ENCODE assay signal across 18 cellular contexts in genomic region chr4:126958482-126958881, GRCh38.
DNase-seq lines count a peak whose midpoint lies in the region; ATAC-seq and TF ChIP-seq lines count a peak whose summit lies in the region.
"Had no signal": no experiment of that assay in that cellular context is flagged by ENCODE, and none has a peak within 500 bp of the region (broad histone marks: within the 10 kb centered on the region; RNA-seq: fewer than 3 reads in every experiment).

No MANE protein-coding gene starts in this region.

- H3K36me3 ChIP-seq in GM23338 (ENCODE audit: insufficient read depth) = no peaks in the 10 kb centered on the region
- H3K36me3 ChIP-seq: BE2C; BLaER1 treated with 17β-estradiol and CSF1 and Interleukin-3, amounts not matched to agents 10 nM and 100 nM; HAP-1 had no signal

- no peaks in the 10 kb centered on the region for H3K27me3 Mint-ChIP-seq in GM23338 (ENCODE audit: insufficient read depth, low read depth, poor library complexity)
- H3K27me3 Mint-ChIP-seq in stimulated activated memory B cell treated with anti-CD40 and anti-IgM and Interleukin-4, amounts not matched to agents 10 μg/mL and 1 μg/mL and 100 μg/mL, for 72 hours = no peaks in the 10 kb centered on the region
- H3K27me3 Mint-ChIP-seq: CD4-positive, alpha-beta T cell had no signal

- H2AFZ ChIP-seq in GM23338 = no peak overlapping the region

- peaks cover 6% of the 10 kb centered on the region; the same call in 1 of the 2 replicates for H3K4me1 ChIP-seq in GM23338 (ENCODE audit: insufficient read depth)
- H3K4me1 ChIP-seq: BE2C; BLaER1 treated with 17β-estradiol and CSF1 and Interleukin-3, amounts not matched to agents 10 nM and 100 nM had no signal

- H3K4me3 Mint-ChIP-seq in GM23338 = no peak overlapping the region
- no peak overlapping the region for H3K4me3 Mint-ChIP-seq in stimulated activated memory B cell treated with anti-CD40 and anti-IgM and Interleukin-4, amounts not matched to agents 10 μg/mL and 1 μg/mL and 100 μg/mL, for 72 hours
- H3K4me3 Mint-ChIP-seq: CD14-positive monocyte; CD4-positive, alpha-beta T cell; CD8-positive, alpha-beta memory T cell; HFFc6 had no signal

- no peaks in the 10 kb centered on the region for H3K79me2 ChIP-seq in GM23338 (replicated peaks; ENCODE audit: insufficient read depth)

- no peak overlapping the region for H3K27ac ChIP-seq in GM23338 (ENCODE audit: low read depth)
- H3K27ac ChIP-seq: BLaER1 treated with 17β-estradiol and CSF1 and Interleukin-3, amounts not matched to agents 10 nM and 100 nM had no signal

- peaks cover 12% of the 10 kb centered on the region for H3K4me1 Mint-ChIP-seq in GM23338
- H3K4me1 Mint-ChIP-seq in stimulated activated memory B cell treated with anti-CD40 and anti-IgM and Interleukin-4, amounts not matched to agents 10 μg/mL and 1 μg/mL and 100 μg/mL, for 72 hours = no peaks in the 10 kb centered on the region
- H3K4me1 Mint-ChIP-seq: CD14-positive monocyte; CD8-positive, alpha-beta memory T cell had no signal

- H3K27ac Mint-ChIP-seq in GM23338 = peak overlapping the region; percentile 68; the same call in 1 of the 2 replicates
- no peak overlapping the region for H3K27ac Mint-ChIP-seq in stimulated activated memory B cell treated with anti-CD40 and anti-IgM and Interleukin-4, amounts not matched to agents 10 μg/mL and 1 μg/mL and 100 μg/mL, for 72 hours
- H3K27ac Mint-ChIP-seq: CD14-positive monocyte; CD4-positive, alpha-beta T cell; CD8-positive, alpha-beta memory T cell; HFFc6 had no signal

- no peak overlapping the region for H3K4me3 ChIP-seq in GM23338
- H3K4me3 ChIP-seq: BLaER1 treated with 17β-estradiol and CSF1 and Interleukin-3, amounts not matched to agents 10 nM and 100 nM; HAP-1 had no signal

- no peaks in the 10 kb centered on the region for H4K20me1 ChIP-seq in GM23338 (replicated peaks; ENCODE audit: insufficient read depth)
- H4K20me1 ChIP-seq: BLaER1 treated with 17β-estradiol and CSF1 and Interleukin-3, amounts not matched to agents 10 nM and 100 nM had no signal

- H3K9me2 ChIP-seq in GM23338 (ENCODE audit: insufficient read depth) = no peaks in the 10 kb centered on the region

- no peak for DNase-seq in GM23338 (ENCODE audit: low spot score)
- DNase-seq in fibroblast of peridontal ligament (ENCODE audit: extremely low read depth) = peak; percentile 14
- DNase-seq in NCI-H187 (lab: John Stamatoyannopoulos, UW) = no peak
- DNase-seq in DMS53 (lab: John Stamatoyannopoulos, UW) = no peak
- DNase-seq: AML-193; BE2C; CD4-positive, alpha-beta T cell; CD8-positive, alpha-beta memory T cell; DMS 273 treated with DMSO at 0.1 percent for 48 hours; DMS79 treated with DMSO at 0.1 percent for 48 hours; GF-D8; GOT3; HFFc6 had no signal

- no peaks in the 10 kb centered on the region for H3K27me3 ChIP-seq in GM23338 (ENCODE audit: insufficient read depth)
- H3K27me3 ChIP-seq: BE2C; BLaER1 treated with 17β-estradiol and CSF1 and Interleukin-3, amounts not matched to agents 10 nM and 100 nM had no signal

- H3K4me2 ChIP-seq in GM23338 = 0 out of 2 replicates have a peak overlapping the region, but pooled peaks have one; percentile 9
- H3K4me2 ChIP-seq: BLaER1 treated with 17β-estradiol and CSF1 and Interleukin-3, amounts not matched to agents 10 nM and 100 nM had no signal

- no peaks in the 10 kb centered on the region for H3F3A ChIP-seq in GM23338 (replicated peaks; ENCODE audit: low read depth)

- no peak for ATAC-seq in GM23338
- peak; percentile 88 for ATAC-seq in SK-N-SH treated with all-trans-retinoic acid at 6 μM for 48 hours
- ATAC-seq in stimulated activated memory B cell treated with anti-CD40 and anti-IgM and Interleukin-4, amounts not matched to agents 10 μg/mL and 1 μg/mL and 100 μg/mL, for 72 hours = no peak

- no peaks in the 10 kb centered on the region; the same call in 2 of the 3 replicates for H3K9me3 Mint-ChIP-seq in GM23338
- H3K9me3 Mint-ChIP-seq in stimulated activated memory B cell treated with anti-CD40 and anti-IgM and Interleukin-4, amounts not matched to agents 10 μg/mL and 1 μg/mL and 100 μg/mL, for 72 hours = peaks cover 4% of the 10 kb centered on the region
- H3K9me3 Mint-ChIP-seq: CD4-positive, alpha-beta T cell; HFFc6 had no signal

- no peaks in the 10 kb centered on the region for H3K36me3 Mint-ChIP-seq in GM23338 (ENCODE audit: low read depth)
- no peaks in the 10 kb centered on the region for H3K36me3 Mint-ChIP-seq in stimulated activated memory B cell treated with anti-CD40 and anti-IgM and Interleukin-4, amounts not matched to agents 10 μg/mL and 1 μg/mL and 100 μg/mL, for 72 hours
- H3K36me3 Mint-ChIP-seq: CD14-positive monocyte; CD8-positive, alpha-beta memory T cell had no signal

- no peak for TF ChIP-seq CTCF in GM23338 (conservative IDR thresholded peaks at IDR 0.05; ENCODE audit: low read depth in 2 of 2)

TF ChIP-seq in GM23338, 12 proteins besides CTCF, POLR2A, EP300 and RAD21 (continues in another document):
- TF ChIP-seq CREB1 (CRISPR knock-in tag; IDR thresholded peaks at IDR 0.05; ENCODE audit: low read depth) (no peak), NANOG (IDR thresholded peaks at IDR 0.05; ENCODE audit: borderline replicate concordance) (no peak), EZH2phosphoT487 (IDR thresholded peaks at IDR 0.05; ENCODE audit: unreplicated experiment) (no peak), EZH2 (IDR thresholded peaks at IDR 0.05; ENCODE audit: low read depth, unreplicated experiment) (no peak), JUNB (IDR thresholded peaks at IDR 0.05; ENCODE audit: unreplicated experiment) (no peak), ZNF114 (CRISPR knock-in tag; IDR thresholded peaks at IDR 0.05) (no peak), REST (IDR thresholded peaks at IDR 0.05; ENCODE audit: unreplicated experiment) (no peak), STAT1 (IDR thresholded peaks at IDR 0.05; ENCODE audit: unreplicated experiment) (no peak)

TF ChIP-seq in SK-N-SH treated with all-trans-retinoic acid at 6 μM for 48 hours, 23 proteins besides CTCF, POLR2A, EP300 and RAD21 (continues in another document):
- TF ChIP-seq ZNF70 (CRISPR knock-in tag; IDR thresholded peaks at IDR 0.05) (no peak), TOX (CRISPR knock-in tag; IDR thresholded peaks at IDR 0.05; ENCODE audit: borderline replicate concordance) (no peak), ESRRG (CRISPR knock-in tag; IDR thresholded peaks at IDR 0.05) (no peak), TSHZ2 (CRISPR knock-in tag; IDR thresholded peaks at IDR 0.05) (no peak), ZNF8 (CRISPR knock-in tag; IDR thresholded peaks at IDR 0.05) (no peak), ZC3H10 (CRISPR knock-in tag; IDR thresholded peaks at IDR 0.05) (no peak), RARB (CRISPR knock-in tag; IDR thresholded peaks at IDR 0.05) (no peak), SNAI2 (CRISPR knock-in tag; IDR thresholded peaks at IDR 0.05) (no peak), ZFP30 (CRISPR knock-in tag; IDR thresholded peaks at IDR 0.05) (no peak)
- TF ChIP-seq, protein P1, sequence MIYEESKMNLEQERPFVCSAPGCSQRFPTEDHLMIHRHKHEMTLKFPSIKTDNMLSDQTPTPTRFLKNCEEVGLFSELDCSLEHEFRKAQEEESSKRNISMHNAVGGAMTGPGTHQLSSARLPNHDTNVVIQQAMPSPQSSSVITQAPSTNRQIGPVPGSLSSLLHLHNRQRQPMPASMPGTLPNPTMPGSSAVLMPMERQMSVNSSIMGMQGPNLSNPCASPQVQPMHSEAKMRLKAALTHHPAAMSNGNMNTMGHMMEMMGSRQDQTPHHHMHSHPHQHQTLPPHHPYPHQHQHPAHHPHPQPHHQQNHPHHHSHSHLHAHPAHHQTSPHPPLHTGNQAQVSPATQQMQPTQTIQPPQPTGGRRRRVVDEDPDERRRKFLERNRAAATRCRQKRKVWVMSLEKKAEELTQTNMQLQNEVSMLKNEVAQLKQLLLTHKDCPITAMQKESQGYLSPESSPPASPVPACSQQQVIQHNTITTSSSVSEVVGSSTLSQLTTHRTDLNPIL (CRISPR knock-in tag; IDR thresholded peaks at IDR 0.05; ENCODE audit: low read depth) = no peak
- TF ChIP-seq, protein P2, sequence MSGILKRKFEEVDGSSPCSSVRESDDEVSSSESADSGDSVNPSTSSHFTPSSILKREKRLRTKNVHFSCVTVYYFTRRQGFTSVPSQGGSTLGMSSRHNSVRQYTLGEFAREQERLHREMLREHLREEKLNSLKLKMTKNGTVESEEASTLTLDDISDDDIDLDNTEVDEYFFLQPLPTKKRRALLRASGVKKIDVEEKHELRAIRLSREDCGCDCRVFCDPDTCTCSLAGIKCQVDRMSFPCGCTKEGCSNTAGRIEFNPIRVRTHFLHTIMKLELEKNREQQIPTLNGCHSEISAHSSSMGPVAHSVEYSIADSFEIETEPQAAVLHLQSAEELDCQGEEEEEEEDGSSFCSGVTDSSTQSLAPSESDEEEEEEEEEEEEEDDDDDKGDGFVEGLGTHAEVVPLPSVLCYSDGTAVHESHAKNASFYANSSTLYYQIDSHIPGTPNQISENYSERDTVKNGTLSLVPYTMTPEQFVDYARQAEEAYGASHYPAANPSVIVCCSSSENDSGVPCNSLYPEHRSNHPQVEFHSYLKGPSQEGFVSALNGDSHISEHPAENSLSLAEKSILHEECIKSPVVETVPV (CRISPR knock-in tag; IDR thresholded peaks at IDR 0.05) = no peak
